ENCODE assay signal across 8 cellular contexts in the genomic region with DNA sequence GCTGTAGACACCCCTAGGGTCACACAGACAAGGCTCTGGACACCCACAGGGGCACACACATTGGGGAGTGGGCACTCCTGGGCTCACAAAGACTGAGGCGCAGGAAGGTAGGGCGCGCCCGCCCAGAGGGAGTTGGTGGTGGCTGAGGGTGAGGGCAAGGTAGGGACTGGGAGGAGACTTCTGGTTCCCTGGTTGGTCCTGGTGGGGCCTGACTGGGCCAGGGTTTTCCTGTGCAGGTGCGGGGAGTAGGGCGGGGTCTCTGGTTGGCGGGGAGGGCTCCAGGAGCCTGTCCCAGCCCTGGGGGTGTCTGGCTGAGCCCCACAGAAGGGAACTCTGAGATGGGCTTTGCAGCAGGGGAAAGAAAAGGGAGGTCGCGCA. TPM values are rescaled to one million over a fixed set of nuclear protein-coding genes. Genes with fewer than 3 reads are reported as not detected.
DNase-seq lines count a peak whose midpoint lies in the region; ATAC-seq and TF ChIP-seq lines count a peak whose summit lies in the region.

No MANE protein-coding gene starts in this region.

- no peak overlapping the region for H4K8ac ChIP-seq in neuronal stem cell (ENCODE audit: low read depth, low read length)

- peak overlapping the region; percentile 89 to 95 for H3K4me3 ChIP-seq in neuronal stem cell (ENCODE audit: low read length in 2 of 2)

- no peak overlapping the region for H3K4ac ChIP-seq in neuronal stem cell (ENCODE audit: low read length)

- H3K27ac ChIP-seq in neuronal stem cell (replicated peaks; ENCODE audit: low read length) = no peak overlapping the region

- no peak overlapping the region for H2BK12ac ChIP-seq in neuronal stem cell (ENCODE audit: low read length)

- no peak overlapping the region for H4K91ac ChIP-seq in neuronal stem cell (ENCODE audit: low read depth, low read length, poor library complexity)

- H2AFZ ChIP-seq in neuronal stem cell (ENCODE audit: low read length) = peak overlapping the region; percentile 64

- no peaks in the 10 kb centered on the region for H3K36me3 Mint-ChIP-seq in T-cell

- H3K27me3 Mint-ChIP-seq in T-cell = no peaks in the 10 kb centered on the region

- no peaks in the 10 kb centered on the region for H3K27me3 ChIP-seq in neuronal stem cell (ENCODE audit: control insufficient read depth in 3 of 3, insufficient read depth in 3 of 3, low read depth in 1 of 3, low read length in 3 of 3)

- CTCF ChIA-PET in T-cell (lab: Charles Lee) = interaction anchor here in 1 of 2 donors (1.0 kb wide), 1 partner anchor 125 kb away, joined by 6 read pairs; a partner anchor contains a TSS

- peaks cover 17 to 31% (median 27%) of the 10 kb centered on the region in 3 donors for H3K4me1 Mint-ChIP-seq in T-cell

- peak overlapping the region; percentile 81 to 89 (median 84) for H3K4me3 Mint-ChIP-seq in T-cell

- H3K79me1 ChIP-seq in neuronal stem cell (ENCODE audit: low read depth, low read length) = no peaks in the 10 kb centered on the region

- H2BK120ac ChIP-seq in neuronal stem cell (ENCODE audit: low read depth, low read length) = no peak overlapping the region

- peak; percentile 1 for TF ChIP-seq POLR2A in erythroblast (IDR thresholded peaks at IDR 0.05; ENCODE audit: low read length)

- no peak overlapping the region for H2AK5ac ChIP-seq in neuronal stem cell (ENCODE audit: low read depth, low read length)

- peak overlapping the region; percentile 52 for H3K4me2 ChIP-seq in neuronal stem cell (ENCODE audit: insufficient read depth, low read length, poor library complexity, severe bottlenecking)

- no peaks in the 10 kb centered on the region for H3K9me3 Mint-ChIP-seq in T-cell

- peak overlapping the region; percentile 57 for H3K18ac ChIP-seq in neuronal stem cell (ENCODE audit: low read length)

- no peak overlapping the region for H2BK5ac ChIP-seq in neuronal stem cell (ENCODE audit: low read length)

- no peaks in the 10 kb centered on the region for H3K36me3 ChIP-seq in neuronal stem cell (replicated peaks in 1 of 2; ENCODE audit: control insufficient read depth in 2 of 2, insufficient read depth in 2 of 2, low read length in 2 of 2)

- H3K9ac ChIP-seq in neuronal stem cell (ENCODE audit: low read depth, low read length, poor library complexity) = peak overlapping the region; percentile 84

- POLR2A ChIA-PET in T-cell (lab: Charles Lee) = interaction anchor here in 1 of 2 donors (0.9 to 1.1 kb wide), 3 partner anchors 60 to 262 kb away, joined by 4 to 10 read pairs (median 6); a partner anchor contains a TSS

- ATAC-seq in GM18502 (IDR thresholded peaks at IDR 0.05; ENCODE audit: poor library complexity, unreplicated experiment) (peak; percentile 17), HG02759 (IDR thresholded peaks at IDR 0.05; ENCODE audit: unreplicated experiment) (peak; percentile 20), T-cell (replicated peaks in 1 of 4) (peak; percentile 7 to 29 (median 13)), sciatic nerve (no peak)

- WGBS in neuronal stem cell (ENCODE audit: extremely low coverage in 2 of 2, insufficient read length in 2 of 2, insufficient replicate concordance in 1 of 2), 2 donors = no CpG with 5 or more reads among the region's 9 CpGs

- peaks cover 2 to 15% of the 10 kb centered on the region in 2 donors for H3K4me1 ChIP-seq in neuronal stem cell (ENCODE audit: control insufficient read depth in 2 of 2, insufficient read depth in 1 of 2, low read depth in 1 of 2, low read length in 2 of 2)

- peak overlapping the region; percentile 80 to 88 for H3K27ac Mint-ChIP-seq in T-cell

- peak in 1 of 34 experiments; percentile 6 for DNase-seq in T-cell
- no peak for DNase-seq in erythroblast (lab: John Stamatoyannopoulos, UW)
- DNase-seq in neuronal stem cell (ENCODE audit: low spot score) = no peak
- no peak for DNase-seq in NCI-H187 (lab: John Stamatoyannopoulos, UW)
- DNase-seq in sciatic nerve (ENCODE audit: low spot score) = no peak
- no peak for DNase-seq in Kasumi-1 (lab: John Stamatoyannopoulos, UW)

- H3K9me3 ChIP-seq in neuronal stem cell (replicated peaks in 1 of 2; ENCODE audit: control insufficient read depth in 2 of 2, insufficient read depth in 1 of 2, low read depth in 1 of 2, low read length in 2 of 2) = no peaks in the 10 kb centered on the region

- no peak overlapping the region for H3K23ac ChIP-seq in neuronal stem cell (ENCODE audit: low read depth, low read length, poor library complexity)

- no peak overlapping the region for H2BK15ac ChIP-seq in neuronal stem cell (ENCODE audit: low read length)

- intact Hi-C loops in sciatic nerve (cut with DNase I) = no loop called here

- H3K14ac ChIP-seq in neuronal stem cell (ENCODE audit: low read length) = no peak overlapping the region

RNA-seq across cellular contexts. Expression of a gene that starts 6.7 kb away (rescaled TPM):
- total RNA-seq in T-cell = 100 to 1,000 TPM in 3 of 5 donors, 10 to 100 TPM in 2; 92.0 to 118 (median 103) TPM
- 0.35 TPM for polyA plus RNA-seq in neuronal stem cell (2013, experiment 1 of 2)
- 0.32 TPM for polyA plus RNA-seq in neuronal stem cell (2013, experiment 2 of 2)
- 14.4 TPM for total RNA-seq in sciatic nerve

RNA-seq across cellular contexts. Expression of a gene that starts 19.7 kb away (rescaled TPM):
- total RNA-seq in T-cell = 10 to 100 TPM in 3 of 5 donors, 1 to 10 TPM in 2; 7.6 to 12.0 (median 10.6) TPM
- 11.2 TPM for polyA plus RNA-seq in neuronal stem cell (2013, experiment 1 of 2)
- 10.1 TPM for polyA plus RNA-seq in neuronal stem cell (2013, experiment 2 of 2)
- total RNA-seq in sciatic nerve = 5.3 TPM
